9 cellular contexts compared by ENCODE assay signal in genomic region chr6:15329154-15329781, GRCh38.
DNase-seq lines count a peak whose midpoint lies in the region; ATAC-seq and TF ChIP-seq lines count a peak whose summit lies in the region.
"Had no signal": no experiment of that assay in that cellular context is flagged by ENCODE, and none has a peak within 500 bp of the region (broad histone marks: within the 10 kb centered on the region; RNA-seq: fewer than 3 reads in every experiment).

No MANE protein-coding gene starts in this region.

- H3K9ac ChIP-seq in endodermal cell (ENCODE audit: extremely low read depth, low read length, poor library complexity, severe bottlenecking): no peak overlapping the region

- no peaks in the 10 kb centered on the region for H3K27me3 Mint-ChIP-seq in endodermal cell (ENCODE audit: insufficient read depth)

- TF ChIP-seq POLR2A in esophagus squamous epithelium (IDR thresholded peaks at IDR 0.05): no peak

- DNase-seq in GM03348 (ENCODE audit: low spot score): peak; percentile 92
- DNase-seq in OCI-M1 (lab: John Stamatoyannopoulos, UW): peak; percentile 51
- no peak for DNase-seq in endodermal cell
- DNase-seq in non-pigmented ciliary epithelial cell (ENCODE audit: low read depth): peak; percentile 80
- DNase-seq in esophagus squamous epithelium (lab: John Stamatoyannopoulos, UW): no peak
- no peak for DNase-seq in NOMO-1 (lab: John Stamatoyannopoulos, UW; ENCODE audit: unreplicated experiment in 2 of 2)
- no peak for DNase-seq in stimulated activated CD4-positive, alpha-beta T cell treated with anti-CD3 and anti-CD28 coated beads, Interleukin-4, amount 100 ng/mL, for 24 hours
- DNase-seq: NCI-H510A treated with DMSO at 0.1 percent for 48 hours had no signal

- H3K4me3 Mint-ChIP-seq in endodermal cell: no peak overlapping the region

- peak overlapping the region; percentile 18 for H3K27ac Mint-ChIP-seq in endodermal cell

- H3K4me1 Mint-ChIP-seq in endodermal cell: peaks cover 46% of the 10 kb centered on the region

- H3K27me3 ChIP-seq in endodermal cell (ENCODE audit: control insufficient read depth, insufficient read depth, low read length, poor library complexity, severe bottlenecking) (no peaks in the 10 kb centered on the region), esophagus squamous epithelium (no peaks in the 10 kb centered on the region)

- H3K4me3 ChIP-seq in endodermal cell (ENCODE audit: low read length) (no peak overlapping the region), esophagus squamous epithelium (no peak overlapping the region)

- H3K36me3 Mint-ChIP-seq in endodermal cell (ENCODE audit: low read depth): peaks cover 2% of the 10 kb centered on the region

- intact Hi-C loops in esophagus squamous epithelium (cut with DNase I): no loop called here

- H3K9me3 ChIP-seq in endodermal cell (ENCODE audit: control insufficient read depth, low read length) (no peaks in the 10 kb centered on the region), esophagus squamous epithelium (no peaks in the 10 kb centered on the region)

- WGBS in endodermal cell (ENCODE audit: insufficient coverage in 1 of 2, insufficient read length in 1 of 2), 2 experiments: 87 to 94% methylated on average over 4 of the region's 4 CpGs
- WGBS in esophagus squamous epithelium, 2 donors: 77 to 81% methylated on average over 4 of the region's 4 CpGs

- H3K36me3 ChIP-seq in endodermal cell (ENCODE audit: control insufficient read depth, insufficient read depth, low read length): no peaks in the 10 kb centered on the region
- H3K36me3 ChIP-seq in esophagus squamous epithelium: no peaks in the 10 kb centered on the region

- ATAC-seq in GM18909 (IDR thresholded peaks at IDR 0.05; ENCODE audit: poor library complexity, unreplicated experiment): no peak

- H3K4me1 ChIP-seq in endodermal cell (ENCODE audit: control insufficient read depth, insufficient read depth, low read length) (peaks cover 8% of the 10 kb centered on the region), esophagus squamous epithelium (peaks cover 6 to 67% (median 30%) of the 10 kb centered on the region in 3 donors)

- no peak for TF ChIP-seq CTCF in endodermal cell (conservative IDR thresholded peaks at IDR 0.05)
- no peak for TF ChIP-seq CTCF in esophagus squamous epithelium (IDR thresholded peaks at IDR 0.05)

- H3K9me3 Mint-ChIP-seq in endodermal cell: peaks cover 3% of the 10 kb centered on the region

- no peak overlapping the region for H3K27ac ChIP-seq in endodermal cell (ENCODE audit: low read depth, low read length)
- H3K27ac ChIP-seq in esophagus squamous epithelium: no peak overlapping the region

Comparison
In these comparisons a context has a peak if more than half of its experiments do, and no peak if none do; other contexts are left out.
1. DNase-seq: peak in GM03348 (single experiment), OCI-M1 (single experiment) and non-pigmented ciliary epithelial cell (single experiment); none in endodermal cell (single experiment), esophagus squamous epithelium (single experiment), NOMO-1 (0 of 2) and stimulated activated CD4-positive, alpha-beta T cell treated with anti-CD3 and anti-CD28 coated beads, Interleukin-4, amount 100 ng/mL, for 24 hours (single experiment).